8 cellular contexts compared by ENCODE assay signal in the genomic region with DNA sequence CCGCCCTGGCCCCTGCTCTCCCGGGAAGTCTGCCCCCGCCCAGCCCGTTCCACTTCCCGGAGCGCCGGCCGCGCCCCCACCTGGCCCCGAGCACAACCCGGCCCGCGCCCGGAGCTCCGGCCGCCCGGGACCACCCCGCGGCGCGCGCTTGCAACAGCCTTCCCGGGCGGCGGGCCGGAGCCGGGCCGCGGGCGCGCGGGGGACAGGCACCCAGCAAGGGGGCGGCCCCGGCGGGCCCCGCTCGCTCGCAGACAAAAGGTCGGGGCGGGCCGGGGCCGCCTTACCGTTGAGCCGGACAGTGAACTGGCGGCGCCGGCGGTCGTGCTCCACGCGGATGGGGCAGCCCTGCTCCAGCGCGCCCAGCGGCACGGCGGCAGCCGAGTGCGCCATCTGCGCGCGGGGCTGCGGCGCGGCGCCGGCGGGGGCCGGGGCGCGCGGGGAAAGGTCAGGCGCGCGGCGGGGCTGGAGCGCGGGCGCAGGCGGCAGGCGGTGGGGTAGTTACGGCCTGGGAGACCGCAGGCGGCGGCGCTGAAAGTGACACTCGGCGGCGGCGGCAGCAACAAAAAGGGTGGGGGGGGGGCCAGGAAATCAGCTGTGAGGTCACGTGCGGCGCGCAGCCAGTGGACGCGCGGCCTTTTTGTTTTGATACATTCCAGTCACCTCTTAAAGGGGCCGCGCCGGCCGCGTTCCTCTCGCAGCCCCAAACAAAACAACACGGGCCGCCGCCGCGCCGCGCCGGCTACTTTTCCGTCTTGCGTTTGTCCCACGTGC. TPM values are rescaled to one million over a fixed set of nuclear protein-coding genes. Genes with fewer than 3 reads are reported as not detected.
A peak's percentile ranks its signal among the peaks of the same experiment; 100 is the strongest.
DNase-seq lines count a peak whose midpoint lies in the region; ATAC-seq, FAIRE-seq and TF ChIP-seq lines count a peak whose summit lies in the region.

A gene with protein sequence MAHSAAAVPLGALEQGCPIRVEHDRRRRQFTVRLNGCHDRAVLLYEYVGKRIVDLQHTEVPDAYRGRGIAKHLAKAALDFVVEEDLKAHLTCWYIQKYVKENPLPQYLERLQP (minus strand): TSS at position 536 of the 771 bp plus-strand sequence. CDS start 146 bp downstream, at position 390.

- CTCF ChIA-PET in CD4-positive, alpha-beta memory T cell (lab: Charles Lee; ENCODE audit: partially characterized antibody) = interaction anchor here (1.5 to 5.3 kb wide), 2 partner anchors 27 to 133 kb away, joined by 3 to 25 read pairs; no protein-coding TSS in a partner anchor
- CTCF ChIA-PET in RWPE1 (lab: Yijun Ruan, JAX) = no interaction called here

- POLR2A ChIA-PET in CD4-positive, alpha-beta memory T cell (lab: Charles Lee; ENCODE audit: partially characterized antibody) = interaction anchor here (0.6 to 4.2 kb wide), 12 partner anchors 11 to 1097 kb away, joined by 3 to 48 read pairs (median 6); partner anchors contain the start of genes DHRS7B and TMEM11
- POLR2A ChIA-PET in RWPE1 (lab: Yijun Ruan, JAX; ENCODE audit: low non-redundant PET) = interaction anchor here (0.6 kb wide), 1 partner anchor 1196 kb away, joined by 3 read pairs; no protein-coding TSS in a partner anchor

- peak within 1 kb of the TSS; percentile 38 to 71 for H3K4me3 ChIP-seq in CD4-positive, alpha-beta memory T cell (ENCODE audit: low read length in 2 of 2)
- H3K4me3 ChIP-seq in fibroblast of the aortic adventitia (ENCODE audit: low read depth, low read length) = peak within 1 kb of the TSS; percentile 74

- peak; percentile 81 for ATAC-seq in GM19467 (IDR thresholded peaks at IDR 0.05; ENCODE audit: unreplicated experiment)

- H3K27ac ChIP-seq in CD4-positive, alpha-beta memory T cell (ENCODE audit: low read depth, low read length) = peak within 1 kb of the TSS; percentile 62
- H3K27ac ChIP-seq in RWPE1 = peak within 1 kb of the TSS; percentile 52

- peaks cover 27% of the 10 kb centered on the region for H3K4me1 ChIP-seq in CD4-positive, alpha-beta memory T cell (ENCODE audit: insufficient read depth, low read length)

- peaks cover 0 to 3% of the 10 kb centered on the region in 2 donors for H3K36me3 Mint-ChIP-seq in CD4-positive, alpha-beta memory T cell
- no peaks in the 10 kb centered on the region for H3K36me3 Mint-ChIP-seq in activated T-helper 2 cell treated with anti-CD3 and anti-CD28 coated beads, Interferon-gamma antibody, Interleukin-2, Interleukin-4, amounts not matched to agents 10 μg/mL and 5 μg/mL and 100 μg/mL, durations not matched to agents 14 hours and 24 hours and 36 hours (ENCODE audit: low read depth)
- no peaks in the 10 kb centered on the region for H3K36me3 Mint-ChIP-seq in nephron (ENCODE audit: low read depth)

- H3K9me3 ChIP-seq in CD4-positive, alpha-beta memory T cell (ENCODE audit: control insufficient read depth in 1 of 2, low read length in 2 of 2) = no peaks in the 10 kb centered on the region

- no peaks in the 10 kb centered on the region for H3K36me3 ChIP-seq in CD4-positive, alpha-beta memory T cell (ENCODE audit: insufficient read depth, low read length)

- no peaks in the 10 kb centered on the region for H3K9me3 Mint-ChIP-seq in CD4-positive, alpha-beta memory T cell
- H3K9me3 Mint-ChIP-seq in activated T-helper 2 cell treated with anti-CD3 and anti-CD28 coated beads, Interferon-gamma antibody, Interleukin-2, Interleukin-4, amounts not matched to agents 10 μg/mL and 5 μg/mL and 100 μg/mL, durations not matched to agents 14 hours and 24 hours and 36 hours = no peaks in the 10 kb centered on the region
- no peaks in the 10 kb centered on the region for H3K9me3 Mint-ChIP-seq in nephron

- H3K27me3 Mint-ChIP-seq in CD4-positive, alpha-beta memory T cell = no peaks in the 10 kb centered on the region
- peaks cover 12% of the 10 kb centered on the region for H3K27me3 Mint-ChIP-seq in activated T-helper 2 cell treated with anti-CD3 and anti-CD28 coated beads, Interferon-gamma antibody, Interleukin-2, Interleukin-4, amounts not matched to agents 10 μg/mL and 5 μg/mL and 100 μg/mL, durations not matched to agents 14 hours and 24 hours and 36 hours (ENCODE audit: low read depth)
- no peaks in the 10 kb centered on the region for H3K27me3 Mint-ChIP-seq in nephron (ENCODE audit: low read depth)

- peaks cover 24 to 59% (median 34%) of the 10 kb centered on the region in 4 donors for H3K4me1 Mint-ChIP-seq in CD4-positive, alpha-beta memory T cell
- peaks cover 4% of the 10 kb centered on the region for H3K4me1 Mint-ChIP-seq in activated T-helper 2 cell treated with anti-CD3 and anti-CD28 coated beads, Interferon-gamma antibody, Interleukin-2, Interleukin-4, amounts not matched to agents 10 μg/mL and 5 μg/mL and 100 μg/mL, durations not matched to agents 14 hours and 24 hours and 36 hours (ENCODE audit: low read depth)
- H3K4me1 Mint-ChIP-seq in nephron = no peaks in the 10 kb centered on the region

- no peaks in the 10 kb centered on the region for H3K27me3 ChIP-seq in CD4-positive, alpha-beta memory T cell (ENCODE audit: insufficient read depth, low read length)

- H3K4me3 Mint-ChIP-seq in CD4-positive, alpha-beta memory T cell = peak within 1 kb of the TSS; percentile 88 to 95 (median 90)
- H3K4me3 Mint-ChIP-seq in activated T-helper 2 cell treated with anti-CD3 and anti-CD28 coated beads, Interferon-gamma antibody, Interleukin-2, Interleukin-4, amounts not matched to agents 10 μg/mL and 5 μg/mL and 100 μg/mL, durations not matched to agents 14 hours and 24 hours and 36 hours (ENCODE audit: low read depth) = peak within 1 kb of the TSS; percentile 79
- H3K4me3 Mint-ChIP-seq in nephron = peak within 1 kb of the TSS; percentile 84 to 93 (median 90)

- H3K27ac Mint-ChIP-seq in CD4-positive, alpha-beta memory T cell = peak within 1 kb of the TSS; percentile 90 to 95 (median 91)
- H3K27ac Mint-ChIP-seq in activated T-helper 2 cell treated with anti-CD3 and anti-CD28 coated beads, Interferon-gamma antibody, Interleukin-2, Interleukin-4, amounts not matched to agents 10 μg/mL and 5 μg/mL and 100 μg/mL, durations not matched to agents 14 hours and 24 hours and 36 hours = no peak within 1 kb of the TSS
- H3K27ac Mint-ChIP-seq in nephron = peak within 1 kb of the TSS; percentile 54 to 76 (median 71)

- TF ChIP-seq CTCF in RWPE1 (conservative IDR thresholded peaks at IDR 0.05; ENCODE audit: low read depth) = no peak
- no peak for TF ChIP-seq CTCF in fibroblast of the aortic adventitia (IDR thresholded peaks at IDR 0.05; ENCODE audit: insufficient read depth, low read length)
- TF ChIP-seq CTCF in nephron (IDR thresholded peaks at IDR 0.05; ENCODE audit: unreplicated experiment in 3 of 3) = no peak

- DNase-seq in CD4-positive, alpha-beta memory T cell = peak; percentile 74 to 86 (median 80)
- DNase-seq in HTR-8/SVneo (ENCODE audit: insufficient read length, low spot score) (peak; percentile 98), RWPE1 (ENCODE audit: low spot score) (peak; percentile 81), fibroblast of the aortic adventitia (ENCODE audit: low read depth) (peak; percentile 78)
- DNase-seq in activated T-helper 2 cell treated with anti-CD3 and anti-CD28 coated beads, Interferon-gamma antibody, Interleukin-2, Interleukin-4, amounts not matched to agents 10 μg/mL and 5 μg/mL and 100 μg/mL, durations not matched to agents 14 hours and 24 hours and 36 hours (ENCODE audit: low spot score) = peak; percentile 65
- peak; percentile 83 for DNase-seq in stimulated activated naive CD4-positive, alpha-beta T cell treated with Interleukin-2 at 50 U/mL for 16 hours (lab: John Stamatoyannopoulos, UW)

- intact Hi-C loops in CD4-positive, alpha-beta memory T cell (cut with micrococcal nuclease) = loop anchor here (1.0 to 2.0 kb wide), 5 partner anchors 22 to 210 kb away; partner anchors contain the start of genes MAP2K3, TMEM11 and USP22
- intact Hi-C loops in activated T-helper 2 cell treated with anti-CD3 and anti-CD28 coated beads, Interferon-gamma antibody, Interleukin-2, Interleukin-4, amounts not matched to agents 10 μg/mL and 5 μg/mL and 100 μg/mL, durations not matched to agents 14 hours and 24 hours and 36 hours (cut with micrococcal nuclease) = loop anchor here (1.0 to 5.0 kb wide), 3 partner anchors 34 to 127 kb away; partner anchors contain the start of genes DHRS7B and TMEM11

- FAIRE-seq in HTR-8/SVneo (lab: Jason Lieb, UNC) = peak; percentile 97

RNA-seq across cellular contexts. Expression of the gene that starts here (rescaled TPM):
- 10 to 100 TPM; 13.1 to 13.5 TPM for total RNA-seq in CD4-positive, alpha-beta memory T cell
- polyA plus RNA-seq in CD4-positive, alpha-beta memory T cell = 1 to 10 TPM in 1 of 2 donors, under 1 TPM in 1; 0.32 to 2.3 TPM
- total RNA-seq in activated T-helper 2 cell treated with anti-CD3 and anti-CD28 coated beads, Interferon-gamma antibody, Interleukin-2, Interleukin-4, amounts not matched to agents 10 μg/mL and 5 μg/mL and 100 μg/mL, durations not matched to agents 14 hours and 24 hours and 36 hours = 1.4 and 1.6 TPM in 2 replicates
- 3.1 and 4.4 TPM in 2 replicates for total RNA-seq in fibroblast of the aortic adventitia (ENCODE audit: low replicate concordance)

Comparison
In these comparisons a context has a peak if more than half of its experiments do, and no peak if none do; other contexts are left out.
1. Peak in every context shown above with its lines: DNase-seq, ATAC-seq, H3K4me3 ChIP-seq and H3K27ac ChIP-seq.